20 cellular contexts compared by ENCODE assay signal in the genomic region with DNA sequence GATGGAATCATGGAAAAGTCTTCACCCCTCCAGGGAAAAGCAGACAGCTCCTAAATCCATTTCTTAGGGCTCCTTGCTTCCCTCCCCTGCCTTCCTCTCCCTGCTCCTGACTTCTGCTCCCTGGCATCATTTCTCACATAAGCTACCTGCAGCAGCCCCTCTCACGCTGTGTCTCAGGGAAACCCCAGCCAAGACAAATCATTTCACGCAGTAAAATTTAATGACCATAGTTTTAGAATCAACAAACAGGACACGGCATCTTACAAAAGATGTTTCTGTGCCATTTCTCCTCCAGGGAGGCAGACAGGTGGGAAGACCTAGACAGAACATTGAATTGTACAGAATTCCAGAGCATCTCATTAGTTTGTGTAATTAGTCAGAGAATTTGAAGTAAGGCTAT. TPM values are rescaled to one million over a fixed set of nuclear protein-coding genes. Genes with fewer than 3 reads are reported as not detected.
DNase-seq lines count a peak whose midpoint lies in the region; TF ChIP-seq lines count a peak whose summit lies in the region.
"Had no signal": no experiment of that assay in that cellular context is flagged by ENCODE, and none has a peak within 500 bp of the region (broad histone marks: within the 10 kb centered on the region; RNA-seq: fewer than 3 reads in every experiment).

No MANE protein-coding gene starts in this region.

- no peaks in the 10 kb centered on the region for H3K9me3 ChIP-seq in esophagus muscularis mucosa
- no peaks in the 10 kb centered on the region for H3K9me3 ChIP-seq in endodermal cell (ENCODE audit: control insufficient read depth, low read length)
- H3K9me3 ChIP-seq: HAP-1 had no signal

- 85% methylated on average over 3 of the region's 3 CpGs for WGBS in esophagus muscularis mucosa
- 88 to 100% methylated on average over 1 to 3 of the region's 3 CpGs for WGBS in endodermal cell (ENCODE audit: insufficient coverage in 1 of 2, insufficient read length in 1 of 2), 2 experiments

- no peak overlapping the region for H3K9ac ChIP-seq in endodermal cell (ENCODE audit: extremely low read depth, low read length, poor library complexity, severe bottlenecking)
- H3K9ac ChIP-seq: GM23248 had no signal

- peak; percentile 71 for DNase-seq in LNCaP clone FGC (ENCODE audit: low read depth)
- DNase-seq in esophagus muscularis mucosa (ENCODE audit: extremely low spot score), result peak; percentile 47
- no peak for DNase-seq in type B pancreatic cell (ENCODE audit: extremely low spot score, unreplicated experiment)
- no peak for DNase-seq in NCI-H2196 treated with DMSO at 0.1 percent for 48 hours (lab: John Stamatoyannopoulos, UW; ENCODE audit: unreplicated experiment)
- DNase-seq in activated CD4-positive, alpha-beta T cell treated with anti-CD3 and anti-CD28 coated beads for 1 hour, result no peak
- no peak for DNase-seq in endodermal cell
- DNase-seq: 8988T; ACHN; AML-193; Calu3; CD4-positive, alpha-beta memory T cell; DMS79 treated with DMSO at 0.1 percent for 48 hours; GF-D8 had no signal

- H3K36me3 ChIP-seq in esophagus muscularis mucosa, result peaks cover 0 to 4% (median 0%) of the 10 kb centered on the region in 4 donors
- no peaks in the 10 kb centered on the region for H3K36me3 ChIP-seq in endodermal cell (ENCODE audit: control insufficient read depth, insufficient read depth, low read length)
- H3K36me3 ChIP-seq: HAP-1 had no signal

- H3K27ac Mint-ChIP-seq in type B pancreatic cell, result peak overlapping the region; percentile 58
- H3K27ac Mint-ChIP-seq in endodermal cell, result no peak overlapping the region
- H3K27ac Mint-ChIP-seq: CD14-positive monocyte had no signal

- intact Hi-C loops in esophagus muscularis mucosa (cut with DNase I), result no loop called here

- H3K4me3 ChIP-seq in LNCaP clone FGC (ENCODE audit: low read depth, low read length) (no peak overlapping the region; the same call in 1 of the 2 replicates), esophagus muscularis mucosa (no peak overlapping the region), endodermal cell (ENCODE audit: low read length) (no peak overlapping the region)
- H3K4me3 ChIP-seq: GM23248, HAP-1, K562 had no signal

- peak overlapping the region; percentile 87 for H3K27ac ChIP-seq in C4-2B
- H3K27ac ChIP-seq in esophagus muscularis mucosa (replicated peaks in 1 of 4), result no peak overlapping the region
- no peak overlapping the region for H3K27ac ChIP-seq in endodermal cell (ENCODE audit: low read depth, low read length)
- H3K27ac ChIP-seq: GM23248, HL-60 had no signal

- H3K4me1 ChIP-seq in esophagus muscularis mucosa (peaks cover 0 to 17% (median 11%) of the 10 kb centered on the region in 4 donors), endodermal cell (ENCODE audit: control insufficient read depth, insufficient read depth, low read length) (no peaks in the 10 kb centered on the region)
- H3K4me1 ChIP-seq: HAP-1 had no signal

- H3K4me1 Mint-ChIP-seq in type B pancreatic cell (ENCODE audit: unreplicated experiment) (peaks cover 5% of the 10 kb centered on the region), endodermal cell (no peaks in the 10 kb centered on the region)
- H3K4me1 Mint-ChIP-seq: CD14-positive monocyte; CD4-positive, alpha-beta memory T cell had no signal

- H3K9me3 Mint-ChIP-seq in type B pancreatic cell (peaks cover 6% of the 10 kb centered on the region), endodermal cell (no peaks in the 10 kb centered on the region)

- no peaks in the 10 kb centered on the region for H3K36me3 Mint-ChIP-seq in type B pancreatic cell
- H3K36me3 Mint-ChIP-seq in endodermal cell (ENCODE audit: low read depth), result no peaks in the 10 kb centered on the region
- H3K36me3 Mint-ChIP-seq: CD14-positive monocyte; CD4-positive, alpha-beta memory T cell had no signal

- TF ChIP-seq EP300 in esophagus muscularis mucosa (IDR thresholded peaks at IDR 0.05), result no peak

- no peak for TF ChIP-seq POLR2A in esophagus muscularis mucosa (IDR thresholded peaks at IDR 0.05; ENCODE audit: low read depth)

- H3K27me3 Mint-ChIP-seq in type B pancreatic cell (peaks cover 28% of the 10 kb centered on the region), endodermal cell (ENCODE audit: insufficient read depth) (no peaks in the 10 kb centered on the region)

- TF ChIP-seq CTCF in C4-2B (conservative IDR thresholded peaks at IDR 0.05) (no peak), LNCaP clone FGC (IDR thresholded peaks at IDR 0.05; ENCODE audit: control insufficient read depth, extremely low read depth, insufficient read depth) (no peak), esophagus muscularis mucosa (IDR thresholded peaks at IDR 0.05) (no peak), type B pancreatic cell (conservative IDR thresholded peaks at IDR 0.05) (no peak), endodermal cell (conservative IDR thresholded peaks at IDR 0.05) (no peak)

- H3K27me3 ChIP-seq in esophagus muscularis mucosa (no peaks in the 10 kb centered on the region), endodermal cell (ENCODE audit: control insufficient read depth, insufficient read depth, low read length, poor library complexity, severe bottlenecking) (no peaks in the 10 kb centered on the region)

- H3K4me3 Mint-ChIP-seq in type B pancreatic cell (no peak overlapping the region), endodermal cell (no peak overlapping the region)
- H3K4me3 Mint-ChIP-seq: CD4-positive, alpha-beta memory T cell had no signal

RNA-seq across cellular contexts. Expression of gene FOXQ1, which starts 16.5 kb away (rescaled TPM):
- total RNA-seq in esophagus muscularis mucosa (1 to 10 TPM; 2.5 to 4.4 (median 2.9) TPM), type B pancreatic cell (ENCODE audit: low replicate concordance) (20.5 and 27.9 TPM in 2 replicates), endodermal cell (10 to 100 TPM in 1 of 2 donors, 1 to 10 TPM in 1; 7.8 to 41.3 TPM)
- 13.9 TPM for polyA plus RNA-seq in endodermal cell (2013, experiment 1 of 2)
- 19.2 TPM for polyA plus RNA-seq in endodermal cell (2013, experiment 2 of 2)
- total RNA-seq: CD4-positive, alpha-beta memory T cell; HT1080; K562 had no signal
- polyA plus RNA-seq: CD14-positive monocyte; CD4-positive, alpha-beta memory T cell; GM23248; K562 had no signal

Comparison
In these comparisons a context has a peak if more than half of its experiments do, and no peak if none do; other contexts are left out.
1. DNase-seq: peak in LNCaP clone FGC (single experiment) and esophagus muscularis mucosa (single experiment); none in type B pancreatic cell (single experiment), NCI-H2196 treated with DMSO at 0.1 percent for 48 hours (single experiment), activated CD4-positive, alpha-beta T cell treated with anti-CD3 and anti-CD28 coated beads for 1 hour (single experiment) and endodermal cell (single experiment).